Comparison of ENCODE assay signal across 9 cellular contexts in the genomic region with DNA sequence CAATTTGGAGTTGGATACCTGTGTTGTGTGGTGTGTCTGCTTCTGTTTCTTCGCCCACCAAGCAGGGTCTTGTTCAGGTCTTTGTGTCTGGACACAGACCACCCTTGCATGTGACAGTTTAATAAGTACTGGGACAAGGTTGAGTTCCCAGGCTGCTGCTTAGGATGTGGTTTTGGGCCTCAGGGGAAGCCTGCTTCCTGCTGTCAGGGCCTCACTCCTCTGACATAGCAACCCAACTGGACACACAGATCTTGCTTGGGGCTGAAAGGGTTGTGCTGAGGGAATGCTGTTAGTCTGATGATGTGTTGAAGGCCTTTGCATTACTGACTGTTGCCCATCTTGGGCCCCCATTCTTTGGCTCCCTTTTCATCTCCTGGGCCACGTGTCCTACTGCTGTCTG. TPM values are rescaled to one million over a fixed set of nuclear protein-coding genes. Genes with fewer than 3 reads are reported as not detected.
DNase-seq lines count a peak whose midpoint lies in the region; ATAC-seq, FAIRE-seq and TF ChIP-seq lines count a peak whose summit lies in the region.
"Had no signal": no experiment of that assay in that cellular context is flagged by ENCODE, and none has a peak within 500 bp of the region (broad histone marks: within the 10 kb centered on the region; RNA-seq: fewer than 3 reads in every experiment).

No MANE protein-coding gene starts in this region.

- H3K4ac ChIP-seq in trophoblast cell (ENCODE audit: low read depth, low read length), result no peak overlapping the region

- no peak for TF ChIP-seq POLR2A in H54 (IDR thresholded peaks at IDR 0.05; ENCODE audit: low read depth, low read length)

- H3K36me3 ChIP-seq in trophoblast cell (ENCODE audit: control insufficient read depth in 1 of 2, insufficient read depth in 2 of 2, low read length in 2 of 2), result peaks cover 24 to 34% of the 10 kb centered on the region in 2 experiments

- H4K91ac ChIP-seq in trophoblast cell (ENCODE audit: low read depth, low read length), result peak overlapping the region; percentile 45

- H3K27ac ChIP-seq in trophoblast cell (ENCODE audit: low read depth, low read length), result no peak overlapping the region

- H2AK5ac ChIP-seq in trophoblast cell (ENCODE audit: low read length), result no peak overlapping the region

- peaks cover 2% of the 10 kb centered on the region for H3K36me3 Mint-ChIP-seq in T-helper 17 cell (ENCODE audit: low read depth)

- peaks cover 8 to 9% of the 10 kb centered on the region in 2 experiments for H3K4me1 ChIP-seq in trophoblast cell (ENCODE audit: control insufficient read depth in 1 of 2, insufficient read depth in 2 of 2, low read length in 2 of 2)

- no CpG with 5 or more reads among the region's 2 CpGs for WGBS in trophoblast cell (ENCODE audit: extremely low coverage, insufficient coverage, insufficient read length)

- H3K79me1 ChIP-seq in trophoblast cell (ENCODE audit: low read length), result peaks cover 9% of the 10 kb centered on the region

- H3K4me2 ChIP-seq in trophoblast cell (ENCODE audit: low read length), result no peak overlapping the region

- H2BK120ac ChIP-seq in trophoblast cell (ENCODE audit: insufficient read depth, low read length, poor library complexity), result no peak overlapping the region

- H3K27ac Mint-ChIP-seq in T-helper 17 cell, result peak overlapping the region; percentile 54

- peak overlapping the region; percentile 45 for H3K4me3 Mint-ChIP-seq in T-helper 17 cell

- no peak overlapping the region for H3K23ac ChIP-seq in trophoblast cell (ENCODE audit: low read length)

- no peak overlapping the region for H2BK5ac ChIP-seq in trophoblast cell (ENCODE audit: low read depth, low read length, poor library complexity)

- no peak overlapping the region for H3K18ac ChIP-seq in trophoblast cell (ENCODE audit: low read length)

- FAIRE-seq in H54 (lab: Jason Lieb, UNC), result no peak

- H3K9ac ChIP-seq in trophoblast cell (ENCODE audit: low read length), result no peak overlapping the region

- H4K8ac ChIP-seq in trophoblast cell (ENCODE audit: low read depth, low read length), result no peak overlapping the region

- H4K12ac ChIP-seq in trophoblast cell (ENCODE audit: low read depth, low read length), result no peak overlapping the region

- H3K4me3 ChIP-seq in trophoblast cell (ENCODE audit: low read depth, low read length), result no peak overlapping the region
- H3K4me3 ChIP-seq: Peyer's patch had no signal

- ATAC-seq in GM18909 (IDR thresholded peaks at IDR 0.05; ENCODE audit: poor library complexity, unreplicated experiment) (peak; percentile 65), HG03066 (IDR thresholded peaks at IDR 0.05; ENCODE audit: low read depth, unreplicated experiment) (peak; percentile 57), T-helper 17 cell (no peak)

- no peaks in the 10 kb centered on the region for H3K27me3 ChIP-seq in trophoblast cell (ENCODE audit: insufficient read depth, low read length)
- H3K27me3 ChIP-seq: Peyer's patch had no signal

- peaks cover 6% of the 10 kb centered on the region for H3K79me2 ChIP-seq in trophoblast cell (ENCODE audit: control insufficient read depth, insufficient read depth, low read length, poor library complexity)

- CTCF ChIA-PET in HEK293T (lab: Yijun Ruan, JAX), result no interaction called here

- H2AFZ ChIP-seq in trophoblast cell (ENCODE audit: insufficient read depth, low read length, poor library complexity), result no peak overlapping the region

- DNase-seq in T-helper 17 cell (no peak), trophoblast cell (no peak), H54 (ENCODE audit: insufficient read length, low spot score) (no peak), HEK293T (ENCODE audit: extremely low spot score) (no peak), H4 (ENCODE audit: low spot score) (no peak)
- DNase-seq: NCI-H1694 treated with DMSO at 0.1 percent for 48 hours had no signal

- peaks cover 9% of the 10 kb centered on the region for H3K4me1 Mint-ChIP-seq in T-helper 17 cell

- H2BK12ac ChIP-seq in trophoblast cell (ENCODE audit: low read length), result no peak overlapping the region

- H3K14ac ChIP-seq in trophoblast cell (ENCODE audit: low read length), result no peak overlapping the region

- POLR2A ChIA-PET in HEK293T (lab: Yijun Ruan, JAX), result no interaction called here

- H3K9me3 ChIP-seq in T-helper 17 cell (ENCODE audit: control insufficient read depth, low read length, poor library complexity, severe bottlenecking), result no peaks in the 10 kb centered on the region
- peaks cover 2% of the 10 kb centered on the region for H3K9me3 ChIP-seq in trophoblast cell (ENCODE audit: insufficient read depth, low read depth, low read length)
- H3K9me3 ChIP-seq: Peyer's patch had no signal

- H3K27me3 Mint-ChIP-seq in T-helper 17 cell, result peaks cover 5% of the 10 kb centered on the region

TF ChIP-seq in HEK293T, 16 proteins besides CTCF, POLR2A, EP300 and RAD21:
- TF ChIP-seq CTBP1 (IDR thresholded peaks at IDR 0.05; ENCODE audit: borderline replicate concordance) (no peak), FOXK2 (IDR thresholded peaks at IDR 0.05) (no peak), FOXA1 (IDR thresholded peaks at IDR 0.05) (no peak), NFRKB (IDR thresholded peaks at IDR 0.05) (no peak), SUZ12 (IDR thresholded peaks at IDR 0.05) (no peak), SP1 (IDR thresholded peaks at IDR 0.05) (no peak), ELF4 (IDR thresholded peaks at IDR 0.05) (no peak), ZNF384 (IDR thresholded peaks at IDR 0.05) (no peak), ARNT (IDR thresholded peaks at IDR 0.05) (no peak), HDGF (IDR thresholded peaks at IDR 0.05; ENCODE audit: borderline replicate concordance) (no peak), LEF1 (IDR thresholded peaks at IDR 0.05; ENCODE audit: borderline replicate concordance) (no peak), FOXM1 (IDR thresholded peaks at IDR 0.05; ENCODE audit: borderline replicate concordance) (no peak), BHLHE40 (IDR thresholded peaks at IDR 0.05; ENCODE audit: borderline replicate concordance) (no peak)
- TF ChIP-seq, protein P1, sequence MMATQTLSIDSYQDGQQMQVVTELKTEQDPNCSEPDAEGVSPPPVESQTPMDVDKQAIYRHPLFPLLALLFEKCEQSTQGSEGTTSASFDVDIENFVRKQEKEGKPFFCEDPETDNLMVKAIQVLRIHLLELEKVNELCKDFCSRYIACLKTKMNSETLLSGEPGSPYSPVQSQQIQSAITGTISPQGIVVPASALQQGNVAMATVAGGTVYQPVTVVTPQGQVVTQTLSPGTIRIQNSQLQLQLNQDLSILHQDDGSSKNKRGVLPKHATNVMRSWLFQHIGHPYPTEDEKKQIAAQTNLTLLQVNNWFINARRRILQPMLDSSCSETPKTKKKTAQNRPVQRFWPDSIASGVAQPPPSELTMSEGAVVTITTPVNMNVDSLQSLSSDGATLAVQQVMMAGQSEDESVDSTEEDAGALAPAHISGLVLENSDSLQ (IDR thresholded peaks at IDR 0.05), result no peak

RNA-seq across cellular contexts. Expression of a gene that starts 4.8 kb away (rescaled TPM):
- total RNA-seq in T-helper 17 cell, result 1 to 10 TPM in 1 of 2 donors, under 1 TPM in 1; 0.35 to 5.6 TPM
- polyA plus RNA-seq in trophoblast cell (2013), result 37.9 and 42.2 TPM in 2 replicates
- 12.8 and 18.9 TPM in 2 replicates for total RNA-seq in H4 (2014; rRNA removed; shearing (Covaris generic))

RNA-seq across cellular contexts. Expression of a gene that starts 7.8 kb away (rescaled TPM):
- 10 to 100 TPM; 15.8 to 21.9 TPM for total RNA-seq in T-helper 17 cell
- polyA plus RNA-seq in trophoblast cell (2013), result 6.8 and 7.5 TPM in 2 replicates
- 5.2 and 5.5 TPM in 2 replicates for total RNA-seq in H4 (2014; rRNA removed; shearing (Covaris generic))

RNA-seq across cellular contexts. Expression of a gene that starts 15.8 kb away (rescaled TPM):
- total RNA-seq in T-helper 17 cell, result 1 to 10 TPM; 1.3 to 2.8 TPM
- polyA plus RNA-seq in trophoblast cell (2013), result not detected in 2 replicates
- total RNA-seq in H4 (2014; rRNA removed; shearing (Covaris generic)), result not detected in 2 replicates

RNA-seq across cellular contexts. Expression of a gene that starts 24.6 kb away (rescaled TPM):
- total RNA-seq in T-helper 17 cell, result under 1 TPM; 0.10 to 0.23 TPM
- polyA plus RNA-seq in trophoblast cell (2013), result 0.53 and 0.70 TPM in 2 replicates
- 0.08 TPM in 1 of 2 replicates, not detected in the other for total RNA-seq in H4 (2014; rRNA removed; shearing (Covaris generic))

RNA-seq across cellular contexts. Expression of a gene that starts 39.0 kb away (rescaled TPM):
- total RNA-seq in T-helper 17 cell, result not detected
- not detected in 2 replicates for polyA plus RNA-seq in trophoblast cell (2013)
- total RNA-seq in H4 (2014; rRNA removed; shearing (Covaris generic)), result not detected in 2 replicates
- total RNA-seq: Peyer's patch had no signal
